1 cellular context compared by ENCODE assay signal in genomic region chr1:22978299-22978698, GRCh38.
TF ChIP-seq lines count a peak whose summit lies in the region.

No MANE protein-coding gene starts in this region.

TF ChIP-seq in endothelial cell of umbilical vein, 7 proteins besides CTCF, POLR2A, EP300 and RAD21:
- TF ChIP-seq JUN (IDR thresholded peaks at IDR 0.05; ENCODE audit: borderline replicate concordance, insufficient read depth, insufficient read length, low read depth) = no peak
- TF ChIP-seq FOS (IDR thresholded peaks at IDR 0.05; ENCODE audit: borderline replicate concordance, insufficient read depth, low read length) = peak; percentile 22
TF ChIP-seq in endothelial cell of umbilical vein: peak in this region for 1.
